Comparison of ENCODE assay signal across 9 cellular contexts in the genomic region with DNA sequence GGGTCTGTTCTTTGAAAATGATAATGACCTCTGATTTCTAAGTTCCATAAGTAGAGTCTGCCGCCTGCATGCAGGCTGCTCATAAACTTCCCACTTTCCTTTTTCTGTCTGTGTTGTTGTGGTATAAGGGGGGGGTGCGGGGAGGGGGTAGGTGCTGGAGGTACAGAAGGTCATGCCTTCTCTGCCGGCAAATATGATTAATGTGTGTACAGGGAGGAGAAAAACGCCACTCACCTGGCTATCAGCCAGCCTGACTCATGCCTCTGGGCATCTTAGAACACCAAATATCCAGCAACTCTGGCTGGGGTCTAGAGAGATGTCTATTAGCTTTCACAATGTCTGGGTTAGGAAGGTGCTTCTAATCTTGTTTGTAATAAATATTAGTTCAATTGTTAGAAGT.
DNase-seq lines count a peak whose midpoint lies in the region; ATAC-seq and TF ChIP-seq lines count a peak whose summit lies in the region.
"Had no signal": no experiment of that assay in that cellular context is flagged by ENCODE, and none has a peak within 500 bp of the region (broad histone marks: within the 10 kb centered on the region; RNA-seq: fewer than 3 reads in every experiment).

No MANE protein-coding gene starts in this region.

- TF ChIP-seq CTCF in SK-N-SH (IDR thresholded peaks at IDR 0.05) (no peak), hepatocyte (IDR thresholded peaks at IDR 0.05; ENCODE audit: poor library complexity) (no peak), tibial artery (IDR thresholded peaks at IDR 0.05) (no peak)

- H3K4me1 ChIP-seq in SK-N-SH (ENCODE audit: control insufficient read depth in 1 of 2, insufficient read depth in 2 of 2, low read depth in 1 of 2, low read length in 1 of 2) = peaks cover 11 to 46% of the 10 kb centered on the region in 2 experiments; a peak in 3 of 4 replicates
- H3K4me1 ChIP-seq in hepatocyte (ENCODE audit: insufficient read depth) = peaks cover 16% of the 10 kb centered on the region
- H3K4me1 ChIP-seq in tibial artery = peaks cover 0 to 64% (median 36%) of the 10 kb centered on the region in 4 donors

- no peaks in the 10 kb centered on the region for H3K4me1 Mint-ChIP-seq in activated naive CD8-positive, alpha-beta T cell treated with anti-CD3 and anti-CD28 coated beads, Interleukin-2, amount 50 U/mL, for 24 hours

- peaks cover 8% of the 10 kb centered on the region for H3F3A ChIP-seq in SK-N-SH (replicated peaks; ENCODE audit: insufficient read depth)

- H3K9me3 Mint-ChIP-seq in activated naive CD8-positive, alpha-beta T cell treated with anti-CD3 and anti-CD28 coated beads, Interleukin-2, amount 50 U/mL, for 24 hours = no peaks in the 10 kb centered on the region

- POLR2A ChIA-PET in SK-N-SH (lab: Yijun Ruan, JAX) = no interaction called here

- intact Hi-C loops in tibial artery (cut with DNase I; ENCODE audit: low total_unique reads) = no loop called here

- peak; percentile 72 for DNase-seq in COR-L47 (lab: John Stamatoyannopoulos, UW)
- peak; percentile 50 for DNase-seq in SK-N-SH
- peak; percentile 87 for DNase-seq in hepatocyte (ENCODE audit: low spot score)
- DNase-seq in tibial artery = peak; percentile 90 to 92
- DNase-seq in SKM-1 treated with dmso at 0.1 percent for 144 hours (lab: John Stamatoyannopoulos, UW; ENCODE audit: unreplicated experiment) = no peak
- DNase-seq in activated naive CD8-positive, alpha-beta T cell treated with anti-CD3 and anti-CD28 coated beads, Interleukin-2, amount 50 U/mL, for 24 hours = no peak

- H3K36me3 ChIP-seq in SK-N-SH (replicated peaks in 1 of 2; ENCODE audit: control insufficient read depth in 1 of 2, insufficient read depth in 2 of 2, low read length in 1 of 2) (no peaks in the 10 kb centered on the region), hepatocyte (replicated peaks; ENCODE audit: insufficient read depth, low read depth) (no peaks in the 10 kb centered on the region), tibial artery (no peaks in the 10 kb centered on the region)

- H3K4me2 ChIP-seq in SK-N-SH = peak overlapping the region; percentile 56
- H3K4me2 ChIP-seq in hepatocyte = peak overlapping the region; percentile 64

- no peak overlapping the region for H3K4me3 Mint-ChIP-seq in activated naive CD8-positive, alpha-beta T cell treated with anti-CD3 and anti-CD28 coated beads, Interleukin-2, amount 50 U/mL, for 24 hours
- H3K4me3 Mint-ChIP-seq: activated naive CD8-positive, alpha-beta T cell had no signal

- no peaks in the 10 kb centered on the region for H3K79me2 ChIP-seq in SK-N-SH (ENCODE audit: insufficient read depth)
- H3K79me2 ChIP-seq in hepatocyte = peaks cover 50% of the 10 kb centered on the region

- CTCF ChIA-PET in SK-N-SH (lab: Yijun Ruan, JAX) = interaction anchor here (0.9 to 1.0 kb wide), 3 partner anchors 30 to 67 kb away, joined by 3 to 4 read pairs (median 3); no protein-coding TSS in a partner anchor

- WGBS in SK-N-SH (ENCODE audit: low lambda C conversion rate) = 1% methylated on average over 4 of the region's 4 CpGs
- 10% methylated on average over 4 of the region's 4 CpGs for WGBS in hepatocyte (ENCODE audit: low lambda C conversion rate, missing lambda C conversion rate)

- no peaks in the 10 kb centered on the region for H3K36me3 Mint-ChIP-seq in activated naive CD8-positive, alpha-beta T cell treated with anti-CD3 and anti-CD28 coated beads, Interleukin-2, amount 50 U/mL, for 24 hours (ENCODE audit: low read depth)
- H3K36me3 Mint-ChIP-seq: activated naive CD8-positive, alpha-beta T cell had no signal

- H3K9me2 ChIP-seq in SK-N-SH (no peaks in the 10 kb centered on the region), hepatocyte (replicated peaks; ENCODE audit: insufficient read depth) (no peaks in the 10 kb centered on the region)

- H3K27ac Mint-ChIP-seq in activated naive CD8-positive, alpha-beta T cell treated with anti-CD3 and anti-CD28 coated beads, Interleukin-2, amount 50 U/mL, for 24 hours = no peak overlapping the region
- H3K27ac Mint-ChIP-seq: activated naive CD8-positive, alpha-beta T cell had no signal

- H3K9ac ChIP-seq in SK-N-SH = no peak overlapping the region

- peak; percentile 83 to 84 for TF ChIP-seq EP300 in SK-N-SH (IDR thresholded peaks at IDR 0.05; ENCODE audit: borderline replicate concordance in 1 of 2, low read depth in 1 of 2, low read length in 1 of 2)

- peaks cover 5% of the 10 kb centered on the region for H3K27me3 Mint-ChIP-seq in activated naive CD8-positive, alpha-beta T cell treated with anti-CD3 and anti-CD28 coated beads, Interleukin-2, amount 50 U/mL, for 24 hours

- ATAC-seq in HG03175 (IDR thresholded peaks at IDR 0.05; ENCODE audit: unreplicated experiment) = peak; percentile 45
- no peak for ATAC-seq in activated naive CD8-positive, alpha-beta T cell treated with anti-CD3 and anti-CD28 coated beads, Interleukin-2, amount 50 U/mL, for 24 hours
- no peak for ATAC-seq in GM18867 (IDR thresholded peaks at IDR 0.05; ENCODE audit: unreplicated experiment)

- H3K9me3 ChIP-seq in SK-N-SH (no peaks in the 10 kb centered on the region), hepatocyte (ENCODE audit: low read depth) (no peaks in the 10 kb centered on the region), tibial artery (no peaks in the 10 kb centered on the region)

- H3K27me3 ChIP-seq in SK-N-SH (ENCODE audit: insufficient read depth) = no peaks in the 10 kb centered on the region
- H3K27me3 ChIP-seq in hepatocyte = no peaks in the 10 kb centered on the region
- H3K27me3 ChIP-seq in tibial artery = no peaks in the 10 kb centered on the region

- H4K20me1 ChIP-seq in SK-N-SH (ENCODE audit: insufficient read depth) (no peaks in the 10 kb centered on the region), hepatocyte (ENCODE audit: insufficient read depth, poor library complexity, severe bottlenecking) (no peaks in the 10 kb centered on the region)

- H3K27ac ChIP-seq in SK-N-SH (ENCODE audit: low read depth in 2 of 2, low read length in 1 of 2) (peak overlapping the region; percentile 25 to 85; a peak in 3 of 4 replicates), hepatocyte (peak overlapping the region; percentile 70), tibial artery (peak overlapping the region; percentile 58 to 59)

- TF ChIP-seq RAD21 in SK-N-SH (IDR thresholded peaks at IDR 0.05; ENCODE audit: low read length) = no peak

- H3K4me3 ChIP-seq in SK-N-SH (ENCODE audit: low read depth in 2 of 2, low read length in 1 of 2) (peak overlapping the region; percentile 6 to 14; a peak in 2 of 4 replicates), hepatocyte (no peak overlapping the region), tibial artery (peak overlapping the region; percentile 15 to 18)

- 0 out of 2 replicates have a peak overlapping the region, but pooled peaks have one; percentile 10 for H2AFZ ChIP-seq in SK-N-SH (ENCODE audit: low read depth)
- no peak overlapping the region for H2AFZ ChIP-seq in hepatocyte

TF ChIP-seq in SK-N-SH, 30 proteins besides CTCF, POLR2A, EP300 and RAD21 (continues in another document):
- TF ChIP-seq RXRA (IDR thresholded peaks at IDR 0.05; ENCODE audit: borderline replicate concordance, low read depth) (peak; percentile 92), FOXJ3 (CRISPR knock-in tag; IDR thresholded peaks at IDR 0.05) (peak; percentile 87), NRF1 (IDR thresholded peaks at IDR 0.05; ENCODE audit: low read depth, low read length) (no peak), CHD2 (IDR thresholded peaks at IDR 0.05; ENCODE audit: low read length, partially characterized antibody) (peak; percentile 42), RFX5 (IDR thresholded peaks at IDR 0.05; ENCODE audit: low read length) (no peak), FOXM1 (IDR thresholded peaks at IDR 0.05; ENCODE audit: low read depth) (0 out of 2 replicates have a peak, but pooled peaks have one; percentile 26), MXI1 (IDR thresholded peaks at IDR 0.05; ENCODE audit: low read depth, low read length) (peak; percentile 36; the same call in 1 of the 2 replicates)
- TF ChIP-seq, protein P1, sequence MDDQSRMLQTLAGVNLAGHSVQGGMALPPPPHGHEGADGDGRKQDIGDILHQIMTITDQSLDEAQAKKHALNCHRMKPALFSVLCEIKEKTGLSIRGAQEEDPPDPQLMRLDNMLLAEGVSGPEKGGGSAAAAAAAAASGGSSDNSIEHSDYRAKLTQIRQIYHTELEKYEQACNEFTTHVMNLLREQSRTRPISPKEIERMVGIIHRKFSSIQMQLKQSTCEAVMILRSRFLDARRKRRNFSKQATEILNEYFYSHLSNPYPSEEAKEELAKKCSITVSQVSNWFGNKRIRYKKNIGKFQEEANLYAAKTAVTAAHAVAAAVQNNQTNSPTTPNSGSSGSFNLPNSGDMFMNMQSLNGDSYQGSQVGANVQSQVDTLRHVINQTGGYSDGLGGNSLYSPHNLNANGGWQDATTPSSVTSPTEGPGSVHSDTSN (IDR thresholded peaks at IDR 0.05) = peak; percentile 96
- TF ChIP-seq, protein P2, sequence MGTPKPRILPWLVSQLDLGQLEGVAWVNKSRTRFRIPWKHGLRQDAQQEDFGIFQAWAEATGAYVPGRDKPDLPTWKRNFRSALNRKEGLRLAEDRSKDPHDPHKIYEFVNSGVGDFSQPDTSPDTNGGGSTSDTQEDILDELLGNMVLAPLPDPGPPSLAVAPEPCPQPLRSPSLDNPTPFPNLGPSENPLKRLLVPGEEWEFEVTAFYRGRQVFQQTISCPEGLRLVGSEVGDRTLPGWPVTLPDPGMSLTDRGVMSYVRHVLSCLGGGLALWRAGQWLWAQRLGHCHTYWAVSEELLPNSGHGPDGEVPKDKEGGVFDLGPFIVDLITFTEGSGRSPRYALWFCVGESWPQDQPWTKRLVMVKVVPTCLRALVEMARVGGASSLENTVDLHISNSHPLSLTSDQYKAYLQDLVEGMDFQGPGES (IDR thresholded peaks at IDR 0.05; ENCODE audit: low read depth, low read length) = no peak

Comparison
In these comparisons a context has a peak if more than half of its experiments do, and no peak if none do; other contexts are left out.
1. DNase-seq: peak in COR-L47 (single experiment), SK-N-SH (single experiment), hepatocyte (single experiment) and tibial artery (2 of 2); none in SKM-1 treated with dmso at 0.1 percent for 144 hours (single experiment) and activated naive CD8-positive, alpha-beta T cell treated with anti-CD3 and anti-CD28 coated beads, Interleukin-2, amount 50 U/mL, for 24 hours (single experiment).
2. Peak in every context shown above with its lines, with median percentiles within 50 percentile points of each other: H3K27ac ChIP-seq.